Comparison of ENCODE assay signal across 9 cellular contexts in genomic region chr5:79962580-79963222, GRCh38. TPM values are rescaled to one million over a fixed set of nuclear protein-coding genes. Genes with fewer than 3 reads are reported as not detected.
DNase-seq lines count a peak whose midpoint lies in the region; ATAC-seq and TF ChIP-seq lines count a peak whose summit lies in the region.
"Had no signal": no experiment of that assay in that cellular context is flagged by ENCODE, and none has a peak within 500 bp of the region (broad histone marks: within the 10 kb centered on the region; RNA-seq: fewer than 3 reads in every experiment).

No MANE protein-coding gene starts in this region.

- H3K4me3 Mint-ChIP-seq in WTC11, result no peak overlapping the region

- H3K36me3 Mint-ChIP-seq in WTC11, result no peaks in the 10 kb centered on the region

- intact Hi-C loops in lower leg skin (cut with DNase I; ENCODE audit: low total_unique reads), result no loop called here
- intact Hi-C loops in Right ventricle myocardium superior (cut with DNase I), result no loop called here

- TF ChIP-seq CTCF in WTC11 (IDR thresholded peaks at IDR 0.05) (no peak), lower leg skin (IDR thresholded peaks at IDR 0.05) (no peak)

- no peak for TF ChIP-seq POLR2A in lower leg skin (IDR thresholded peaks at IDR 0.05)

- POLR2A ChIA-PET in WTC11 (lab: Charles Lee), result no interaction called here

- ATAC-seq in WTC11 (peak; percentile 47), GM19351 (IDR thresholded peaks at IDR 0.05; ENCODE audit: unreplicated experiment) (no peak), Right ventricle myocardium superior (ENCODE audit: poor library complexity) (no peak)

- H3K4me3 ChIP-seq in lower leg skin (ENCODE audit: low read depth, poor library complexity, severe bottlenecking), result no peak overlapping the region

- H3K4me1 Mint-ChIP-seq in WTC11, result no peaks in the 10 kb centered on the region

- no peak overlapping the region for H3K27ac Mint-ChIP-seq in WTC11

- peaks cover 8% of the 10 kb centered on the region; the same call in 1 of the 2 replicates for H3K9me3 Mint-ChIP-seq in WTC11

- DNase-seq in A172 (ENCODE audit: low spot score), result peak; percentile 69
- DNase-seq in H4 (ENCODE audit: low spot score), result peak; percentile 40
- no peak for DNase-seq in WTC11 (ENCODE audit: low spot score)
- DNase-seq in iris pigment epithelial cell (ENCODE audit: low read depth), result peak; percentile 29
- DNase-seq in lower leg skin (ENCODE audit: low spot score in 2 of 2), result no peak
- DNase-seq in NCI-H526 treated with DMSO at 0.1 percent for 48 hours (lab: John Stamatoyannopoulos, UW), result no peak
- no peak for DNase-seq in Right ventricle myocardium superior
- DNase-seq: nucleus accumbens had no signal

- 79 to 82% methylated on average over 11 of the region's 11 CpGs for WGBS in lower leg skin, 2 donors

- CTCF ChIA-PET in WTC11 (lab: Charles Lee), result no interaction called here

- no peaks in the 10 kb centered on the region for H3K27me3 Mint-ChIP-seq in WTC11 (ENCODE audit: low read depth)

TF ChIP-seq in WTC11, 78 proteins besides CTCF, POLR2A, EP300 and RAD21:
- TF ChIP-seq SMAD3 (CRISPR knock-in tag; IDR thresholded peaks at IDR 0.05; ENCODE audit: borderline replicate concordance), result no peak

RNA-seq across cellular contexts. Expression of gene MTX3, which starts 28.4 kb away (rescaled TPM):
- 19.5 and 21.0 TPM in 2 replicates for total RNA-seq in A172 (2014; rRNA removed; shearing (Covaris generic))
- 6.7 and 10.3 TPM in 2 replicates for total RNA-seq in H4 (2014; rRNA removed; shearing (Covaris generic))
- total RNA-seq in WTC11 (2021), result 33.6 to 37.0 TPM (median 34.6 TPM) in 3 replicates
- 10 to 100 TPM in 3 of 4 donors, 1 to 10 TPM in 1; 8.6 to 13.9 (median 10.2) TPM for total RNA-seq in lower leg skin
- 8.2 TPM for total RNA-seq in Right ventricle myocardium superior

Comparison
In these comparisons a context has a peak if more than half of its experiments do, and no peak if none do; other contexts are left out.
1. DNase-seq: peak in A172 (single experiment), H4 (single experiment) and iris pigment epithelial cell (single experiment); none in WTC11 (single experiment), lower leg skin (0 of 2), NCI-H526 treated with DMSO at 0.1 percent for 48 hours (single experiment) and Right ventricle myocardium superior (single experiment).